ENCODE assay signal across 17 cellular contexts in the genomic region with DNA sequence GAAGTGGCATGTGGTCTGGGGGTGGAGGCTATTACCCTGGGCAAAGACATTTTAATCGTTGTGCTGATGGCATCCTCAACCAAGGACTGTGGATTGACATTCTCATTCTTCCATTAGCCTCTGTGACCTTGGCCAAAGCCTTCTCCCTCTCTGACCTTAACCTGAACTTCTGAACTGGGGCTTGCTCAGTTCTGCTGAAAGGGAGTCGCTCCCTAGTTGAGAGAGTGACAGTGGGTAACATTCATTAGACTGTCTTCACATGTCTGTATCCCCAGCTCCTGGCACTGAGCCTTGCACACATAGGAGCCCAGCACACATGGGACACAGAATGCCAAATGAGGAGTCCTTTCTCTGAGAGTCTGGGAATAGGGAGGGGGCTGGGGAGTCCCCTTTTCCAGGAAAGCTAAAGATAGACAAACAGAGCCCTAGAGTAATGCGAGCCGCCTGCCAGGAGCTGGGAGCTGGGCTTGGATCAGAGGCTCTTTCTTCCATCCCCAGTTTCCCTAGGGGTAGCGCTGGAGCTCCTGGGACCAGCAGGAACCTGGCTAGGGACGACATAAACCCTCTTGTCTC. TPM values are rescaled to one million over a fixed set of nuclear protein-coding genes. Genes with fewer than 3 reads are reported as not detected.
DNase-seq lines count a peak whose midpoint lies in the region; ATAC-seq and TF ChIP-seq lines count a peak whose summit lies in the region.
"Had no signal": no experiment of that assay in that cellular context is flagged by ENCODE, and none has a peak within 500 bp of the region (broad histone marks: within the 10 kb centered on the region; RNA-seq: fewer than 3 reads in every experiment).

No MANE protein-coding gene starts in this region.

- H3K4me1 ChIP-seq in HEK293 (ENCODE audit: control insufficient read depth, insufficient read depth, low read length) = no peaks in the 10 kb centered on the region
- H3K4me1 ChIP-seq in body of pancreas = no peaks in the 10 kb centered on the region
- peaks cover 7% of the 10 kb centered on the region for H3K4me1 ChIP-seq in right cardiac atrium (ENCODE audit: control insufficient read depth, insufficient read depth, low read length)
- H3K4me1 ChIP-seq in prostate gland (replicated peaks) = no peaks in the 10 kb centered on the region
- H3K4me1 ChIP-seq in upper lobe of left lung = peaks cover 8 to 17% (median 8%) of the 10 kb centered on the region in 4 donors
- H3K4me1 ChIP-seq: breast epithelium, parathyroid adenoma had no signal

- no peaks in the 10 kb centered on the region for H3K27me3 Mint-ChIP-seq in stimulated activated naive B cell treated with anti-CD40 and anti-IgM and Interleukin-4, amounts not matched to agents 10 μg/mL and 1 μg/mL and 100 μg/mL, for 72 hours
- peaks cover 30% of the 10 kb centered on the region for H3K27me3 Mint-ChIP-seq in nephron progenitor cell (ENCODE audit: low read depth, poor library complexity)

- no peak overlapping the region for H3K4me3 Mint-ChIP-seq in stimulated activated naive B cell treated with anti-CD40 and anti-IgM and Interleukin-4, amounts not matched to agents 10 μg/mL and 1 μg/mL and 100 μg/mL, for 72 hours
- no peak overlapping the region for H3K4me3 Mint-ChIP-seq in nephron progenitor cell

- H3K27me3 ChIP-seq in body of pancreas (no peaks in the 10 kb centered on the region), right cardiac atrium (ENCODE audit: control insufficient read depth, insufficient read depth) (no peaks in the 10 kb centered on the region), prostate gland (replicated peaks; ENCODE audit: insufficient read depth) (no peaks in the 10 kb centered on the region), upper lobe of left lung (no peaks in the 10 kb centered on the region)
- H3K27me3 ChIP-seq: breast epithelium had no signal

- no peak for TF ChIP-seq EP300 in upper lobe of left lung (IDR thresholded peaks at IDR 0.05)

- H3K27ac ChIP-seq in HEK293 (ENCODE audit: extremely low read depth, low read depth, low read length) (no peak overlapping the region), body of pancreas (no peak overlapping the region), right cardiac atrium (ENCODE audit: low read length) (peak overlapping the region; percentile 89), prostate gland (no peak overlapping the region), upper lobe of left lung (peak overlapping the region in 2 of 4 donors; percentile 32 to 45)
- H3K27ac ChIP-seq: parathyroid adenoma, PC-9 had no signal

- H3K4me1 Mint-ChIP-seq in stimulated activated naive B cell treated with anti-CD40 and anti-IgM and Interleukin-4, amounts not matched to agents 10 μg/mL and 1 μg/mL and 100 μg/mL, for 72 hours = peaks cover 6% of the 10 kb centered on the region in 2 donors
- peaks cover 9% of the 10 kb centered on the region for H3K4me1 Mint-ChIP-seq in nephron progenitor cell

- H3K9me3 ChIP-seq in HEK293 (ENCODE audit: control insufficient read depth, insufficient read depth, low read depth, low read length) = no peaks in the 10 kb centered on the region
- H3K9me3 ChIP-seq in body of pancreas = no peaks in the 10 kb centered on the region
- H3K9me3 ChIP-seq in right cardiac atrium (ENCODE audit: control insufficient read depth, low read length) = no peaks in the 10 kb centered on the region
- no peaks in the 10 kb centered on the region for H3K9me3 ChIP-seq in prostate gland
- H3K9me3 ChIP-seq in upper lobe of left lung = no peaks in the 10 kb centered on the region
- H3K9me3 ChIP-seq: breast epithelium had no signal

- peak overlapping the region; percentile 42 for H3K27ac Mint-ChIP-seq in stimulated activated naive B cell treated with anti-CD40 and anti-IgM and Interleukin-4, amounts not matched to agents 10 μg/mL and 1 μg/mL and 100 μg/mL, for 72 hours
- no peak overlapping the region for H3K27ac Mint-ChIP-seq in nephron progenitor cell

- peaks cover 23 to 37% of the 10 kb centered on the region in 2 donors for H3K36me3 Mint-ChIP-seq in stimulated activated naive B cell treated with anti-CD40 and anti-IgM and Interleukin-4, amounts not matched to agents 10 μg/mL and 1 μg/mL and 100 μg/mL, for 72 hours
- peaks cover 15% of the 10 kb centered on the region for H3K36me3 Mint-ChIP-seq in nephron progenitor cell (ENCODE audit: low read depth)

- H3K4me3 ChIP-seq in HEK293 (ENCODE audit: low read depth, low read length) = no peak overlapping the region
- no peak overlapping the region for H3K4me3 ChIP-seq in body of pancreas
- no peak overlapping the region for H3K4me3 ChIP-seq in right cardiac atrium (ENCODE audit: low read length)
- H3K4me3 ChIP-seq in prostate gland = no peak overlapping the region
- no peak overlapping the region for H3K4me3 ChIP-seq in upper lobe of left lung
- H3K4me3 ChIP-seq: breast epithelium, PC-9 had no signal

- DNase-seq in body of pancreas (peak in 1 of 4 donors; percentile 11), right cardiac atrium (peak; percentile 57 to 83 (median 72)), NCI-H2081 treated with DMSO at 0.1 percent for 48 hours (lab: John Stamatoyannopoulos, UW) (no peak), prostate gland (ENCODE audit: low spot score) (no peak), nephron progenitor cell (no peak), upper lobe of left lung (no peak)
- DNase-seq in stimulated activated naive B cell treated with anti-CD40 and anti-IgM and Interleukin-4, amounts not matched to agents 10 μg/mL and 1 μg/mL and 100 μg/mL, for 72 hours = no peak
- DNase-seq: activated CD4-positive, CD25-positive, alpha-beta regulatory T cell treated with anti-CD3 and anti-CD28 coated beads, Interleukin-2, amount 50 U/mL, for 72 hours; erythroblast; NCI-H1092; PC-9; stimulated activated CD4-positive, alpha-beta T cell treated with anti-CD3 and anti-CD28 coated beads, Interleukin-4, amount 100 ng/mL, for 4 hours; stimulated activated naive CD4-positive, alpha-beta T cell treated with Interleukin-2 at 50 U/mL for 16 hours had no signal

- CTCF ChIA-PET in HEK293 (lab: Yijun Ruan, JAX) = interaction anchor here (0.6 to 4.8 kb wide), 6 partner anchors 136 to 438 kb away, joined by 3 to 30 read pairs (median 4); no protein-coding TSS in a partner anchor

- TF ChIP-seq CTCF in HEK293 (tag by site-specific recombination; IDR thresholded peaks at IDR 0.05) (no peak), body of pancreas (IDR thresholded peaks at IDR 0.05) (no peak), prostate gland (IDR thresholded peaks at IDR 0.05) (no peak), nephron progenitor cell (IDR thresholded peaks at IDR 0.05) (no peak), upper lobe of left lung (IDR thresholded peaks at IDR 0.05) (no peak)

- H3K36me3 ChIP-seq in HEK293 (ENCODE audit: control insufficient read depth in 2 of 2, insufficient read depth in 1 of 2, low read length in 2 of 2) = peaks cover 6 to 48% of the 10 kb centered on the region in 2 experiments; a peak in 2 of 3 replicates
- no peaks in the 10 kb centered on the region for H3K36me3 ChIP-seq in body of pancreas (replicated peaks in 1 of 2; ENCODE audit: insufficient read depth in 1 of 2, low read depth in 2 of 2)
- H3K36me3 ChIP-seq in prostate gland = no peaks in the 10 kb centered on the region
- H3K36me3 ChIP-seq in upper lobe of left lung = no peaks in the 10 kb centered on the region
- H3K36me3 ChIP-seq: breast epithelium had no signal

- no peaks in the 10 kb centered on the region for H3K9me3 Mint-ChIP-seq in stimulated activated naive B cell treated with anti-CD40 and anti-IgM and Interleukin-4, amounts not matched to agents 10 μg/mL and 1 μg/mL and 100 μg/mL, for 72 hours
- no peaks in the 10 kb centered on the region for H3K9me3 Mint-ChIP-seq in nephron progenitor cell

- intact Hi-C loops in body of pancreas (cut with DNase I) = no loop called here
- intact Hi-C loops in right cardiac atrium (cut with DNase I) = loop anchor here in 1 of 4 donors (10.0 kb wide), 1 partner anchor 50 kb away; no protein-coding TSS in a partner anchor
- intact Hi-C loops in prostate gland (cut with DNase I) = no loop called here

- WGBS in body of pancreas, 2 donors = 39 to 66% methylated on average over 3 to 6 of the region's 6 CpGs
- WGBS in right cardiac atrium = 19% methylated on average over 6 of the region's 6 CpGs
- 35% methylated on average over 6 of the region's 6 CpGs for WGBS in prostate gland
- WGBS in upper lobe of left lung, 2 donors = 25 to 40% methylated on average over 2 to 6 of the region's 6 CpGs

- TF ChIP-seq POLR2A in body of pancreas (IDR thresholded peaks at IDR 0.05) (no peak), prostate gland (IDR thresholded peaks at IDR 0.05) (no peak), upper lobe of left lung (IDR thresholded peaks at IDR 0.05) (no peak)

- POLR2A ChIA-PET in HEK293 (lab: Yijun Ruan, JAX) = no interaction called here

- ATAC-seq in body of pancreas (peak; percentile 38), right cardiac atrium (peak; percentile 82 to 85), upper lobe of left lung (ENCODE audit: low FRiP score in 2 of 2) (no peak)
- ATAC-seq in stimulated activated naive B cell treated with anti-CD40 and anti-IgM and Interleukin-4, amounts not matched to agents 10 μg/mL and 1 μg/mL and 100 μg/mL, for 72 hours (replicated peaks) = no peak

TF ChIP-seq in HEK293, 187 proteins besides CTCF, POLR2A, EP300 and RAD21 (continues in another document):
- TF ChIP-seq ZNF121 (tag by site-specific recombination; IDR thresholded peaks at IDR 0.05) (no peak), ZBTB17 (tag by site-specific recombination; IDR thresholded peaks at IDR 0.05) (0 out of 2 replicates have a peak, but pooled peaks have one; percentile 36), ZBTB8A (tag by site-specific recombination; IDR thresholded peaks at IDR 0.05) (no peak)
- TF ChIP-seq, protein P1, sequence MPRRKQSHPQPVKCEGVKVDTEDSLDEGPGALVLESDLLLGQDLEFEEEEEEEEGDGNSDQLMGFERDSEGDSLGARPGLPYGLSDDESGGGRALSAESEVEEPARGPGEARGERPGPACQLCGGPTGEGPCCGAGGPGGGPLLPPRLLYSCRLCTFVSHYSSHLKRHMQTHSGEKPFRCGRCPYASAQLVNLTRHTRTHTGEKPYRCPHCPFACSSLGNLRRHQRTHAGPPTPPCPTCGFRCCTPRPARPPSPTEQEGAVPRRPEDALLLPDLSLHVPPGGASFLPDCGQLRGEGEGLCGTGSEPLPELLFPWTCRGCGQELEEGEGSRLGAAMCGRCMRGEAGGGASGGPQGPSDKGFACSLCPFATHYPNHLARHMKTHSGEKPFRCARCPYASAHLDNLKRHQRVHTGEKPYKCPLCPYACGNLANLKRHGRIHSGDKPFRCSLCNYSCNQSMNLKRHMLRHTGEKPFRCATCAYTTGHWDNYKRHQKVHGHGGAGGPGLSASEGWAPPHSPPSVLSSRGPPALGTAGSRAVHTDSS (tag by site-specific recombination; IDR thresholded peaks at IDR 0.05) = no peak

RNA-seq across cellular contexts. Expression of a gene that starts 2.6 kb away (rescaled TPM):
- not detected for total RNA-seq in body of pancreas
- total RNA-seq in right cardiac atrium = 1 to 10 TPM in 1 of 4 donors, under 1 TPM in 1, not detected in 2; 0.47 to 1.1 TPM
- polyA plus RNA-seq in right cardiac atrium = 1.0 TPM
- not detected for total RNA-seq in prostate gland
- not detected for total RNA-seq in upper lobe of left lung
- total RNA-seq: breast epithelium, lung microvascular endothelial cell, PC-9 had no signal

RNA-seq across cellular contexts. Expression of a gene that starts 56.8 kb away (rescaled TPM):
- total RNA-seq in body of pancreas (10 to 100 TPM in 1 of 2 donors, 1 to 10 TPM in 1; 7.3 to 16.5 TPM), right cardiac atrium (10 to 100 TPM; 55.8 to 68.2 (median 57.2) TPM), prostate gland (10 to 100 TPM; 48.3 to 78.6 TPM), upper lobe of left lung (10 to 100 TPM; 30.1 to 57.4 (median 49.8) TPM)
- 17.5 TPM for polyA plus RNA-seq in right cardiac atrium

Comparison
In these comparisons a context has a peak if more than half of its experiments do, and no peak if none do; other contexts are left out.
1. ATAC-seq: peak in body of pancreas (single experiment) and right cardiac atrium (2 of 2); none in stimulated activated naive B cell treated with anti-CD40 and anti-IgM and Interleukin-4, amounts not matched to agents 10 μg/mL and 1 μg/mL and 100 μg/mL, for 72 hours (0 of 2) and upper lobe of left lung (0 of 2).
2. DNase-seq: peak in right cardiac atrium (3 of 3); none in stimulated activated naive B cell treated with anti-CD40 and anti-IgM and Interleukin-4, amounts not matched to agents 10 μg/mL and 1 μg/mL and 100 μg/mL, for 72 hours (single experiment), NCI-H2081 treated with DMSO at 0.1 percent for 48 hours (single experiment), prostate gland (single experiment), nephron progenitor cell (single experiment) and upper lobe of left lung (0 of 2).